1 cellular context compared by ENCODE assay signal in genomic region chr1:240278082-240278481, GRCh38.
TF ChIP-seq lines count a peak whose summit lies in the region.

No MANE protein-coding gene starts in this region.

TF ChIP-seq in IMR-90, 13 proteins besides CTCF, POLR2A, EP300 and RAD21 (continued from another document):
- TF ChIP-seq BHLHE40 (IDR thresholded peaks at IDR 0.05; ENCODE audit: low read depth, low read length) = no peak
- TF ChIP-seq MAFK (IDR thresholded peaks at IDR 0.05; ENCODE audit: low read depth, low read length) = no peak
- TF ChIP-seq RFX5 (IDR thresholded peaks at IDR 0.05; ENCODE audit: low read depth, low read length) = no peak
- no peak for TF ChIP-seq CEBPB (IDR thresholded peaks at IDR 0.05; ENCODE audit: low read depth, low read length)
- no peak for TF ChIP-seq MAZ (IDR thresholded peaks at IDR 0.05; ENCODE audit: borderline replicate concordance, low read depth, low read length)
- no peak for TF ChIP-seq CHD1 (IDR thresholded peaks at IDR 0.05; ENCODE audit: low read depth, low read length)
- TF ChIP-seq SMC3 (IDR thresholded peaks at IDR 0.05; ENCODE audit: low read depth, low read length) = no peak
